ENCODE assay signal across 9 cellular contexts in genomic region chr5:132487841-132488555, GRCh38. TPM values are rescaled to one million over a fixed set of nuclear protein-coding genes. Genes with fewer than 3 reads are reported as not detected.
A peak's percentile ranks its signal among the peaks of the same experiment; 100 is the strongest.
DNase-seq lines count a peak whose midpoint lies in the region; ATAC-seq, FAIRE-seq and TF ChIP-seq lines count a peak whose summit lies in the region.
"Had no signal": no experiment of that assay in that cellular context is flagged by ENCODE, and none has a peak within 500 bp of the region (broad histone marks: within the 10 kb centered on the region; RNA-seq: fewer than 3 reads in every experiment).

No MANE protein-coding gene starts in this region.

- no peaks in the 10 kb centered on the region for H3K9me3 ChIP-seq in DOHH2 (ENCODE audit: control insufficient read depth, insufficient read depth, low read length)
- H3K9me3 ChIP-seq in OCI-LY1 (ENCODE audit: low read length) = no peaks in the 10 kb centered on the region
- H3K9me3 ChIP-seq in astrocyte (ENCODE audit: insufficient read depth, low read depth, low read length) = no peaks in the 10 kb centered on the region
- H3K9me3 ChIP-seq in ovary = no peaks in the 10 kb centered on the region
- no peaks in the 10 kb centered on the region for H3K9me3 ChIP-seq in WERI-Rb-1 (ENCODE audit: severe bottlenecking)
- H3K9me3 ChIP-seq: left lung had no signal

- H3K4me3 Mint-ChIP-seq in astrocyte (ENCODE audit: unreplicated experiment) = peak overlapping the region; percentile 92

- no peak for TF ChIP-seq EP300 in ovary (IDR thresholded peaks at IDR 0.05)

- no peak for FAIRE-seq in astrocyte (lab: Jason Lieb, UNC)

- H4K20me1 ChIP-seq in DOHH2 (ENCODE audit: control insufficient read depth, insufficient read depth, low read depth, low read length) = peaks cover 16% of the 10 kb centered on the region
- no peaks in the 10 kb centered on the region for H4K20me1 ChIP-seq in OCI-LY1 (ENCODE audit: insufficient read depth, low read length)
- H4K20me1 ChIP-seq in astrocyte (ENCODE audit: insufficient read depth, low read length) = peaks cover 59% of the 10 kb centered on the region

- peaks cover 2% of the 10 kb centered on the region for H3K27me3 Mint-ChIP-seq in astrocyte (ENCODE audit: low read depth, unreplicated experiment)

- no peaks in the 10 kb centered on the region for H3K9me3 Mint-ChIP-seq in astrocyte (ENCODE audit: unreplicated experiment)

- intact Hi-C loops in ovary (cut with DNase I) = loop anchor here in 1 of 4 donors (5.0 kb wide), 1 partner anchor 66 kb away; no protein-coding TSS in a partner anchor

- H3K9ac ChIP-seq in OCI-LY1 (ENCODE audit: low read length) = peak overlapping the region; percentile 23; the same call in 1 of the 2 replicates
- no peak overlapping the region for H3K9ac ChIP-seq in astrocyte (ENCODE audit: low read length)

- H3K36me3 Mint-ChIP-seq in astrocyte (ENCODE audit: low read depth, unreplicated experiment) = peaks cover 43% of the 10 kb centered on the region

- ATAC-seq in HG03378 (IDR thresholded peaks at IDR 0.05; ENCODE audit: unreplicated experiment) = no peak
- no peak for ATAC-seq in HG02571 (IDR thresholded peaks at IDR 0.05; ENCODE audit: unreplicated experiment)
- ATAC-seq: left lung had no signal

- H3K27me3 ChIP-seq in DOHH2 (ENCODE audit: control insufficient read depth, low read length) (peaks cover 21% of the 10 kb centered on the region), OCI-LY1 (ENCODE audit: insufficient read depth, low read length) (no peaks in the 10 kb centered on the region), astrocyte (ENCODE audit: insufficient read depth, low read length) (no peaks in the 10 kb centered on the region), ovary (no peaks in the 10 kb centered on the region), WERI-Rb-1 (ENCODE audit: insufficient read depth, low read depth, severe bottlenecking) (no peaks in the 10 kb centered on the region)
- H3K27me3 ChIP-seq: left lung had no signal

- H3K4me3 ChIP-seq in DOHH2 (ENCODE audit: low read length) (peak overlapping the region; percentile 89), OCI-LY1 (ENCODE audit: low read depth, low read length, poor library complexity, severe bottlenecking) (no peak overlapping the region), astrocyte (ENCODE audit: insufficient read depth, low read depth, low read length) (no peak overlapping the region), ovary (no peak overlapping the region), WERI-Rb-1 (ENCODE audit: low read depth, low read length) (no peak overlapping the region)

- TF ChIP-seq POLR2A in ovary (IDR thresholded peaks at IDR 0.05) = no peak

- no peak overlapping the region for H3K27ac Mint-ChIP-seq in astrocyte (ENCODE audit: unreplicated experiment)

- peaks cover 41% of the 10 kb centered on the region for H3K4me1 ChIP-seq in DOHH2 (ENCODE audit: control insufficient read depth, low read length)
- peaks cover 35% of the 10 kb centered on the region for H3K4me1 ChIP-seq in OCI-LY1 (ENCODE audit: insufficient read depth, low read length, severe bottlenecking)
- peaks cover 8% of the 10 kb centered on the region for H3K4me1 ChIP-seq in astrocyte (ENCODE audit: insufficient read depth, low read length)
- H3K4me1 ChIP-seq in ovary (ENCODE audit: insufficient read depth) = peaks cover 13% of the 10 kb centered on the region

- H3K27ac ChIP-seq in DOHH2 (ENCODE audit: low read depth, low read length) (no peak overlapping the region), OCI-LY1 (ENCODE audit: low read depth, low read length, poor library complexity, severe bottlenecking) (peak overlapping the region; percentile 67), astrocyte (ENCODE audit: low read depth, low read length) (no peak overlapping the region), ovary (no peak overlapping the region), WERI-Rb-1 (no peak overlapping the region)

- 54 to 77% (median 65%) methylated on average over 3 of the region's 3 CpGs for WGBS in ovary, 3 donors

- H3K4me1 Mint-ChIP-seq in astrocyte (ENCODE audit: low read depth, unreplicated experiment) = peaks cover 28% of the 10 kb centered on the region

- H3K79me2 ChIP-seq in DOHH2 (ENCODE audit: control insufficient read depth, low read length) = peaks cover 16% of the 10 kb centered on the region
- no peaks in the 10 kb centered on the region for H3K79me2 ChIP-seq in OCI-LY1 (ENCODE audit: insufficient read depth, low read length)
- peaks cover 33% of the 10 kb centered on the region for H3K79me2 ChIP-seq in astrocyte (ENCODE audit: insufficient read depth, low read length)

- H3K36me3 ChIP-seq in DOHH2 (ENCODE audit: control insufficient read depth, low read length) (peaks cover 41% of the 10 kb centered on the region), OCI-LY1 (ENCODE audit: insufficient read depth, low read length) (peaks cover 45% of the 10 kb centered on the region), astrocyte (ENCODE audit: insufficient read depth, low read length) (peaks cover 25% of the 10 kb centered on the region), ovary (no peaks in the 10 kb centered on the region), WERI-Rb-1 (peaks cover 45% of the 10 kb centered on the region)

- H3F3A ChIP-seq in DOHH2 (ENCODE audit: control insufficient read depth, insufficient read depth) (peaks cover 17% of the 10 kb centered on the region), OCI-LY1 (ENCODE audit: insufficient read depth, low read length) (peaks cover 9% of the 10 kb centered on the region; the same call in 1 of the 2 replicates)

- TF ChIP-seq CTCF in DOHH2 (IDR thresholded peaks at IDR 0.05; ENCODE audit: low read depth, low read length, poor library complexity, severe bottlenecking) (no peak), OCI-LY1 (IDR thresholded peaks at IDR 0.05; ENCODE audit: low read length) (no peak), astrocyte (IDR thresholded peaks at IDR 0.05; ENCODE audit: insufficient read depth, low read depth, low read length) (no peak), ovary (IDR thresholded peaks at IDR 0.05) (no peak), WERI-Rb-1 (IDR thresholded peaks at IDR 0.05; ENCODE audit: low read depth, low read length) (no peak)

- H3K9me2 ChIP-seq in DOHH2 (replicated peaks; ENCODE audit: control insufficient read depth, low read length) (no peaks in the 10 kb centered on the region), OCI-LY1 (ENCODE audit: low read depth, low read length) (no peaks in the 10 kb centered on the region)

- DNase-seq in astrocyte (ENCODE audit: low read depth) (no peak), ovary (peak in 3 of 5 donors; percentile 11 to 14 (median 12)), WERI-Rb-1 (no peak), NCI-H524 (lab: John Stamatoyannopoulos, UW) (no peak)
- DNase-seq: left lung had no signal

- H3K4me2 ChIP-seq in DOHH2 (ENCODE audit: low read length) = peak overlapping the region; percentile 95
- peak overlapping the region; percentile 94; the same call in 1 of the 2 replicates for H3K4me2 ChIP-seq in OCI-LY1 (ENCODE audit: low read length)
- peak overlapping the region; percentile 90 for H3K4me2 ChIP-seq in astrocyte (ENCODE audit: low read length)

- no peak overlapping the region for H2AFZ ChIP-seq in OCI-LY1 (ENCODE audit: low read length)
- H2AFZ ChIP-seq in astrocyte (ENCODE audit: low read depth, low read length) = no peak overlapping the region

RNA-seq across cellular contexts. Expression of gene IRF1, which starts 2.6 kb away (rescaled TPM):
- total RNA-seq in astrocyte (39.7 and 42.5 TPM in 2 replicates), ovary (100 to 1,000 TPM in 1 of 7 donors, 10 to 100 TPM in 6; 17.3 to 126 (median 31.1) TPM)
- 10 to 100 TPM; 23.1 to 26.7 TPM for polyA plus RNA-seq in ovary

RNA-seq across cellular contexts. Expression of gene IL5, which starts 55.3 kb away (rescaled TPM):
- total RNA-seq in astrocyte = not detected in 2 replicates
- not detected for total RNA-seq in ovary
- polyA plus RNA-seq in ovary = not detected
- total RNA-seq: left lung had no signal

Comparison
In these comparisons a context has a peak if more than half of its experiments do, and no peak if none do; other contexts are left out.
1. DNase-seq: peak in ovary (3 of 5); none in astrocyte (single experiment), WERI-Rb-1 (single experiment) and NCI-H524 (0 of 2).
2. Peak in every context shown above with its lines, with median percentiles within 50 percentile points of each other: H3K4me2 ChIP-seq.